ENCODE assay signal across 1 cellular context in genomic region chr18:36129300-36130038, GRCh38.
TF ChIP-seq lines count a peak whose summit lies in the region.

ELP2 (plus strand) TSS chr18:36129899; CDS start chr18:36129934, 35 bp downstream.
SLC39A6 (minus strand) TSS chr18:36129340; CDS start chr18:36127007, 2,333 bp downstream.

TF ChIP-seq in GM12878, 131 proteins besides CTCF, POLR2A, EP300 and RAD21 (continued from another document and continues in another):
- TF ChIP-seq, protein P1, sequence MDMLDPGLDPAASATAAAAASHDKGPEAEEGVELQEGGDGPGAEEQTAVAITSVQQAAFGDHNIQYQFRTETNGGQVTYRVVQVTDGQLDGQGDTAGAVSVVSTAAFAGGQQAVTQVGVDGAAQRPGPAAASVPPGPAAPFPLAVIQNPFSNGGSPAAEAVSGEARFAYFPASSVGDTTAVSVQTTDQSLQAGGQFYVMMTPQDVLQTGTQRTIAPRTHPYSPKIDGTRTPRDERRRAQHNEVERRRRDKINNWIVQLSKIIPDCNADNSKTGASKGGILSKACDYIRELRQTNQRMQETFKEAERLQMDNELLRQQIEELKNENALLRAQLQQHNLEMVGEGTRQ (IDR thresholded peaks at IDR 0.05; ENCODE audit: borderline replicate concordance, low read depth, low read length): no peak
- TF ChIP-seq CHD1 (IDR thresholded peaks at IDR 0.05; ENCODE audit: low read depth, low read length) (no peak), DPF2 (IDR thresholded peaks at IDR 0.05) (peak; percentile 88), RELA (IDR thresholded peaks at IDR 0.05; ENCODE audit: borderline replicate concordance, partially characterized antibody) (no peak), SMARCA5 (IDR thresholded peaks at IDR 0.05) (peak; percentile 91; the same call in 1 of the 2 replicates), SREBF2 (IDR thresholded peaks at IDR 0.05; ENCODE audit: low read length) (no peak), JUNB (IDR thresholded peaks at IDR 0.05) (no peak), CEBPZ (IDR thresholded peaks at IDR 0.05; ENCODE audit: low read depth, low read length) (no peak), NRF1 (conservative IDR thresholded peaks at IDR 0.05; ENCODE audit: low read depth, low read length) (peak; percentile 84), ZBTB40 (IDR thresholded peaks at IDR 0.05; ENCODE audit: borderline replicate concordance) (peak; percentile 89), TAF1 (IDR thresholded peaks at IDR 0.05; ENCODE audit: borderline replicate concordance, low read depth, low read length) (peak; percentile 79), MEF2A (IDR thresholded peaks at IDR 0.05; ENCODE audit: insufficient read depth, low read depth, low read length) (no peak), ZZZ3 (IDR thresholded peaks at IDR 0.05; ENCODE audit: control insufficient read depth, insufficient read length, low read depth) (no peak), SIX5 (IDR thresholded peaks at IDR 0.05; ENCODE audit: low read depth, low read length, severe bottlenecking) (no peak), CBX3 (IDR thresholded peaks at IDR 0.05; ENCODE audit: borderline replicate concordance, low read depth) (no peak), E2F4 (IDR thresholded peaks at IDR 0.05; ENCODE audit: low read depth, low read length) (no peak), FOS (IDR thresholded peaks at IDR 0.05; ENCODE audit: borderline replicate concordance, extremely low read depth, insufficient read length) (no peak), MXI1 (IDR thresholded peaks at IDR 0.05; ENCODE audit: low read depth, low read length) (peak; percentile 99), BHLHE40 (IDR thresholded peaks at IDR 0.05; ENCODE audit: borderline replicate concordance in 1 of 2, low read depth in 2 of 2, low read length in 1 of 2) (peak; percentile 92 to 96), SREBF1 (IDR thresholded peaks at IDR 0.05; ENCODE audit: low read length) (no peak), ELK1 (IDR thresholded peaks at IDR 0.05; ENCODE audit: low read depth, low read length) (peak; percentile 87), TCF3 (IDR thresholded peaks at IDR 0.05; ENCODE audit: borderline replicate concordance, insufficient read depth, low read depth, low read length) (peak; percentile 39; the same call in 1 of the 2 replicates), ZNF622 (IDR thresholded peaks at IDR 0.05) (no peak), BCL11A (IDR thresholded peaks at IDR 0.05; ENCODE audit: low read depth, low read length) (no peak), NBN (IDR thresholded peaks at IDR 0.05) (peak; percentile 91), KDM1A (IDR thresholded peaks at IDR 0.05; ENCODE audit: borderline replicate concordance) (no peak), POU2F2 (IDR thresholded peaks at IDR 0.05; ENCODE audit: borderline replicate concordance, low read depth, low read length) (peak; percentile 21; the same call in 1 of the 3 replicates), HDAC6 (IDR thresholded peaks at IDR 0.05; ENCODE audit: unreplicated experiment) (no peak), HSF1 (IDR thresholded peaks at IDR 0.05; ENCODE audit: low read depth, low read length) (0 out of 2 replicates have a peak, but pooled peaks have one; percentile 36), ATF2 (IDR thresholded peaks at IDR 0.05; ENCODE audit: low read length) (no peak), ZNF217 (IDR thresholded peaks at IDR 0.05) (no peak), TCF7 (IDR thresholded peaks at IDR 0.05; ENCODE audit: borderline replicate concordance) (no peak), SPI1 (IDR thresholded peaks at IDR 0.05; ENCODE audit: borderline replicate concordance, insufficient read depth, low read depth, low read length) (peak; percentile 83), MYB (IDR thresholded peaks at IDR 0.05; ENCODE audit: borderline replicate concordance, low read depth, low read length) (no peak), MYC (IDR thresholded peaks at IDR 0.05; ENCODE audit: insufficient read depth, insufficient read length, insufficient replicate concordance, low read length, severe bottlenecking) (no peak), YY1 (IDR thresholded peaks at IDR 0.05; ENCODE audit: low read depth, low read length) (peak; percentile 92), NFXL1 (IDR thresholded peaks at IDR 0.05; ENCODE audit: borderline replicate concordance) (no peak), NR2C2 (IDR thresholded peaks at IDR 0.05; ENCODE audit: borderline replicate concordance, control insufficient read depth, insufficient read length, low read depth) (no peak), ETV6 (conservative IDR thresholded peaks at IDR 0.05 in 1 of 2, IDR thresholded peaks at IDR 0.05 in 1 of 2; ENCODE audit: borderline replicate concordance in 1 of 2, low read depth in 1 of 2) (no peak), IKZF1 (conservative IDR thresholded peaks at IDR 0.05) (peak; percentile 76)
- TF ChIP-seq, protein P2, sequence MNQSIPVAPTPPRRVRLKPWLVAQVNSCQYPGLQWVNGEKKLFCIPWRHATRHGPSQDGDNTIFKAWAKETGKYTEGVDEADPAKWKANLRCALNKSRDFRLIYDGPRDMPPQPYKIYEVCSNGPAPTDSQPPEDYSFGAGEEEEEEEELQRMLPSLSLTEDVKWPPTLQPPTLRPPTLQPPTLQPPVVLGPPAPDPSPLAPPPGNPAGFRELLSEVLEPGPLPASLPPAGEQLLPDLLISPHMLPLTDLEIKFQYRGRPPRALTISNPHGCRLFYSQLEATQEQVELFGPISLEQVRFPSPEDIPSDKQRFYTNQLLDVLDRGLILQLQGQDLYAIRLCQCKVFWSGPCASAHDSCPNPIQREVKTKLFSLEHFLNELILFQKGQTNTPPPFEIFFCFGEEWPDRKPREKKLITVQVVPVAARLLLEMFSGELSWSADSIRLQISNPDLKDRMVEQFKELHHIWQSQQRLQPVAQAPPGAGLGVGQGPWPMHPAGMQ (IDR thresholded peaks at IDR 0.05; ENCODE audit: borderline replicate concordance): no peak
- TF ChIP-seq, protein P3, sequence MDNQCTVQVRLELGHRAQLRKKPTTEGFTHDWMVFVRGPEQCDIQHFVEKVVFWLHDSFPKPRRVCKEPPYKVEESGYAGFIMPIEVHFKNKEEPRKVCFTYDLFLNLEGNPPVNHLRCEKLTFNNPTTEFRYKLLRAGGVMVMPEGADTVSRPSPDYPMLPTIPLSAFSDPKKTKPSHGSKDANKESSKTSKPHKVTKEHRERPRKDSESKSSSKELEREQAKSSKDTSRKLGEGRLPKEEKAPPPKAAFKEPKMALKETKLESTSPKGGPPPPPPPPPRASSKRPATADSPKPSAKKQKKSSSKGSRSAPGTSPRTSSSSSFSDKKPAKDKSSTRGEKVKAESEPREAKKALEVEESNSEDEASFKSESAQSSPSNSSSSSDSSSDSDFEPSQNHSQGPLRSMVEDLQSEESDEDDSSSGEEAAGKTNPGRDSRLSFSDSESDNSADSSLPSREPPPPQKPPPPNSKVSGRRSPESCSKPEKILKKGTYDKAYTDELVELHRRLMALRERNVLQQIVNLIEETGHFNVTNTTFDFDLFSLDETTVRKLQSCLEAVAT (IDR thresholded peaks at IDR 0.05): peak; percentile 61
